ENCODE assay signal across 8 cellular contexts in the genomic region with DNA sequence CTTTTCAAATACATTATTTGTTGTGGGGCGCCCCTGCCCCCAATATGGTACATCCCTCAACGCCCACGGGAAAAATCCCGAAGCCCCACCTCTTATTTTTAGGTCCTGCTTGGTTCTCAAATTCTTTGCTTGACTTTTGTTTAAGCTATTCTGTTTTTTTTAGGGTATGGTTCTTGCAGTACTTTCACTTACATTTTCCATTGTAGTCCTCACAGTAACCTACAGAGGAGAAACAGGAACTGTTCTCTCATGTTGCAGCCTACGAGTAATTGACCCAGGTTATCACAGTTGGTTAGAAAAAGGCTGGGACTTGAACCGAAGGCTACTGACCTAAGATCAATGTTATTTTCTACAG. TPM values are rescaled to one million over a fixed set of nuclear protein-coding genes. Genes with fewer than 3 reads are reported as not detected.
DNase-seq lines count a peak whose midpoint lies in the region; ATAC-seq and TF ChIP-seq lines count a peak whose summit lies in the region.

No MANE protein-coding gene starts in this region.

- peaks cover 35% of the 10 kb centered on the region for H3K4me1 Mint-ChIP-seq in activated B cell treated with CpG ODN at 0.5 μM for 24 hours

- H3K27ac Mint-ChIP-seq in activated B cell treated with CpG ODN at 0.5 μM for 24 hours, result peak overlapping the region; percentile 100

- H3K4me3 Mint-ChIP-seq in activated B cell treated with CpG ODN at 0.5 μM for 24 hours, result peak overlapping the region; percentile 94

- TF ChIP-seq CTCF in activated B cell treated with CpG ODN at 0.5 μM for 24 hours (IDR thresholded peaks at IDR 0.05), result no peak

- peaks cover 30% of the 10 kb centered on the region for H3K36me3 Mint-ChIP-seq in activated B cell treated with CpG ODN at 0.5 μM for 24 hours (ENCODE audit: low read depth)

- ATAC-seq in GM21737 (IDR thresholded peaks at IDR 0.05; ENCODE audit: unreplicated experiment) (peak; percentile 59), activated B cell treated with CpG ODN at 0.5 μM for 24 hours (ENCODE audit: low read depth) (peak; percentile 65), Right ventricle myocardium superior (ENCODE audit: poor library complexity) (peak; percentile 53), sciatic nerve (peak; percentile 74)

- DNase-seq in NCI-H187 (lab: John Stamatoyannopoulos, UW), result peak; percentile 55 to 88
- DNase-seq in NCI-H187 treated with DMSO at 0.1 percent for 48 hours (lab: John Stamatoyannopoulos, UW), result no peak
- DNase-seq in Jurkat, Clone E6-1 (ENCODE audit: low read depth, low spot score), result no peak
- no peak for DNase-seq in activated B cell treated with CpG ODN at 0.5 μM for 24 hours
- no peak for DNase-seq in Right ventricle myocardium superior
- DNase-seq in sciatic nerve (ENCODE audit: low spot score), result no peak
- no peak for DNase-seq in activated effector memory CD4-positive, alpha-beta T cell treated with anti-CD3 and anti-CD28 coated beads, Interleukin-2, amount 50 U/mL, for 16 hours

- POLR2A ChIA-PET in activated B cell treated with CpG ODN at 0.5 μM for 24 hours (lab: Charles Lee), result interaction anchor here (1.0 to 3.1 kb wide), 12 partner anchors 9 to 205 kb away, joined by 3 to 49 read pairs (median 11); no protein-coding TSS in a partner anchor

- no peaks in the 10 kb centered on the region for H3K27me3 Mint-ChIP-seq in activated B cell treated with CpG ODN at 0.5 μM for 24 hours

- H3K4me3 ChIP-seq in Jurkat, Clone E6-1 (ENCODE audit: low read length), result peak overlapping the region; percentile 70

- no peaks in the 10 kb centered on the region for H3K9me3 Mint-ChIP-seq in activated B cell treated with CpG ODN at 0.5 μM for 24 hours

- CTCF ChIA-PET in activated B cell treated with CpG ODN at 0.5 μM for 24 hours (lab: Charles Lee), result interaction anchor here (2.8 kb wide), 1 partner anchor 130 kb away, joined by 8 read pairs; no protein-coding TSS in a partner anchor

- intact Hi-C loops in activated B cell treated with CpG ODN at 0.5 μM for 24 hours (cut with micrococcal nuclease) (loop anchor here (1.0 to 5.0 kb wide), 9 partner anchors 9 to 209 kb away; no protein-coding TSS in a partner anchor), Right ventricle myocardium superior (cut with DNase I) (loop anchor here (10.0 kb wide), 1 partner anchor 85 kb away; no protein-coding TSS in a partner anchor), sciatic nerve (cut with DNase I) (no loop called here)

RNA-seq across cellular contexts. Expression of a gene that starts 0.7 kb away (rescaled TPM):
- polyA plus RNA-seq in Jurkat, Clone E6-1 (2012; ENCODE audit: insufficient read depth, insufficient read length), result 15.0 TPM
- total RNA-seq in activated B cell treated with CpG ODN at 0.5 μM for 24 hours (34.2 and 35.9 TPM in 2 replicates), Right ventricle myocardium superior (6.3 TPM), sciatic nerve (24.4 TPM)

Comparison
In these comparisons a context has a peak if more than half of its experiments do, and no peak if none do; other contexts are left out.
1. DNase-seq: peak in NCI-H187 (2 of 2); none in NCI-H187 treated with DMSO at 0.1 percent for 48 hours (single experiment), Jurkat, Clone E6-1 (single experiment), activated B cell treated with CpG ODN at 0.5 μM for 24 hours (single experiment), Right ventricle myocardium superior (single experiment), sciatic nerve (single experiment) and activated effector memory CD4-positive, alpha-beta T cell treated with anti-CD3 and anti-CD28 coated beads, Interleukin-2, amount 50 U/mL, for 16 hours (single experiment).
2. Peak in every context shown above with its lines, with median percentiles within 50 percentile points of each other: ATAC-seq.